ENCODE assay signal across 29 cellular contexts in genomic region chr4:48772568-48772967, GRCh38. TPM values are rescaled to one million over a fixed set of nuclear protein-coding genes. Genes with fewer than 3 reads are reported as not detected.
A peak's percentile ranks its signal among the peaks of the same experiment; 100 is the strongest.
DNase-seq lines count a peak whose midpoint lies in the region; ATAC-seq, FAIRE-seq and TF ChIP-seq lines count a peak whose summit lies in the region.
"Had no signal": no experiment of that assay in that cellular context is flagged by ENCODE, and none has a peak within 500 bp of the region (broad histone marks: within the 10 kb centered on the region; RNA-seq: fewer than 3 reads in every experiment).

No MANE protein-coding gene starts in this region.

- no peaks in the 10 kb centered on the region for H3F3A ChIP-seq in Loucy (ENCODE audit: low read depth)

- no peak overlapping the region for H2AFZ ChIP-seq in Loucy (ENCODE audit: low read length)
- H2AFZ ChIP-seq in astrocyte (ENCODE audit: low read depth, low read length) = no peak overlapping the region

- no peak overlapping the region for H3K9ac ChIP-seq in Loucy (ENCODE audit: low read depth, low read length, poor library complexity, severe bottlenecking)
- no peak overlapping the region for H3K9ac ChIP-seq in astrocyte (ENCODE audit: low read length)

- intact Hi-C loops in CD4-positive, alpha-beta T cell (cut with DNase I, micrococcal nuclease) = loop anchor here in 1 of 2 experiments (10.0 kb wide), 1 partner anchor 48 kb away; no protein-coding TSS in a partner anchor
- intact Hi-C loops in pancreas (cut with DNase I) = no loop called here

- no peaks in the 10 kb centered on the region for H3K27me3 Mint-ChIP-seq in CD4-positive, alpha-beta T cell
- no peaks in the 10 kb centered on the region for H3K27me3 Mint-ChIP-seq in astrocyte (ENCODE audit: low read depth, unreplicated experiment)
- H3K27me3 Mint-ChIP-seq: progenitor cell of endocrine pancreas had no signal

- peak; percentile 39 for FAIRE-seq in astrocyte (lab: Jason Lieb, UNC)
- FAIRE-seq in pancreas (lab: Jason Lieb, UNC) = peak; percentile 26
- FAIRE-seq: bronchial epithelial cell, GM12878, HTR-8/SVneo, K562 had no signal

- no peak overlapping the region for H3K27ac ChIP-seq in CD4-positive, alpha-beta T cell (ENCODE audit: low read depth, low read length)
- H3K27ac ChIP-seq in astrocyte (ENCODE audit: low read depth, low read length) = no peak overlapping the region
- no peak overlapping the region for H3K27ac ChIP-seq in pancreas
- H3K27ac ChIP-seq: WERI-Rb-1 had no signal

- no peak for ATAC-seq in CD4-positive, alpha-beta T cell (ENCODE audit: poor library complexity)
- ATAC-seq in pancreas (no peak), HG03175 (IDR thresholded peaks at IDR 0.05; ENCODE audit: unreplicated experiment) (no peak)
- ATAC-seq: K562, sciatic nerve had no signal

- H3K27me3 ChIP-seq in CD4-positive, alpha-beta T cell (ENCODE audit: control insufficient read depth, insufficient read depth, low read length) = no peaks in the 10 kb centered on the region
- H3K27me3 ChIP-seq in Loucy (ENCODE audit: insufficient read depth, low read length, poor library complexity, severe bottlenecking) = no peaks in the 10 kb centered on the region
- H3K27me3 ChIP-seq in astrocyte (ENCODE audit: insufficient read depth, low read length) = no peaks in the 10 kb centered on the region
- H3K27me3 ChIP-seq in pancreas = no peaks in the 10 kb centered on the region
- H3K27me3 ChIP-seq: tibial nerve had no signal

- POLR2A ChIA-PET in CD4-positive, alpha-beta T cell (lab: Charles Lee) = no interaction called here

- peak overlapping the region; percentile 64 for H3K27ac Mint-ChIP-seq in CD4-positive, alpha-beta T cell
- H3K27ac Mint-ChIP-seq in astrocyte (ENCODE audit: unreplicated experiment) = no peak overlapping the region
- H3K27ac Mint-ChIP-seq: activated T-helper 2 cell treated with anti-CD3 and anti-CD28 coated beads, Interferon-gamma antibody, Interleukin-2, Interleukin-4, amounts not matched to agents 10 μg/mL and 5 μg/mL and 100 μg/mL, durations not matched to agents 14 hours and 24 hours and 36 hours; progenitor cell of endocrine pancreas had no signal

- H3K36me3 Mint-ChIP-seq in CD4-positive, alpha-beta T cell (ENCODE audit: low read depth) = peaks cover 25% of the 10 kb centered on the region
- no peaks in the 10 kb centered on the region for H3K36me3 Mint-ChIP-seq in astrocyte (ENCODE audit: low read depth, unreplicated experiment)

- no peaks in the 10 kb centered on the region for H3K9me3 ChIP-seq in CD4-positive, alpha-beta T cell (ENCODE audit: control insufficient read depth, low read length)
- H3K9me3 ChIP-seq in Loucy (ENCODE audit: insufficient read depth, low read depth, low read length) (no peaks in the 10 kb centered on the region), astrocyte (ENCODE audit: insufficient read depth, low read depth, low read length) (no peaks in the 10 kb centered on the region), pancreas (no peaks in the 10 kb centered on the region)
- H3K9me3 ChIP-seq: tibial nerve had no signal

- H3K4me2 ChIP-seq in Loucy (ENCODE audit: low read depth, low read length, poor library complexity, severe bottlenecking) = peak overlapping the region; percentile 90
- H3K4me2 ChIP-seq in astrocyte (ENCODE audit: low read length) = no peak overlapping the region

- peak overlapping the region; percentile 38 for H3K4me3 Mint-ChIP-seq in CD4-positive, alpha-beta T cell
- no peak overlapping the region for H3K4me3 Mint-ChIP-seq in astrocyte (ENCODE audit: unreplicated experiment)

- H4K20me1 ChIP-seq in Loucy (ENCODE audit: insufficient read depth, low read length, poor library complexity, severe bottlenecking) (peaks cover 93% of the 10 kb centered on the region), astrocyte (ENCODE audit: insufficient read depth, low read length) (peaks cover 71% of the 10 kb centered on the region)

- CTCF ChIA-PET in CD4-positive, alpha-beta T cell (lab: Charles Lee) = no interaction called here

- no peak for DNase-seq in CD4-positive, alpha-beta T cell
- no peak for DNase-seq in astrocyte (ENCODE audit: low read depth)
- no peak for DNase-seq in pancreas
- no peak for DNase-seq in NCI-H1436 (lab: John Stamatoyannopoulos, UW)
- DNase-seq in NCI-H1092 treated with DMSO at 0.1 percent for 48 hours (lab: John Stamatoyannopoulos, UW) = no peak
- DNase-seq: activated CD4-positive, alpha-beta T cell treated with anti-CD3 and anti-CD28 coated beads for 48 hours; activated naive CD4-positive, alpha-beta T cell treated with anti-CD3 and anti-CD28 coated beads, Interleukin-2, amount 50 U/mL, for 16 hours; anterior cingulate cortex; C1 segment of cervical spinal cord; H7; NCI-H1417; NCI-H2081; NCI-H446; NCI-H748 treated with DMSO at 0.1 percent for 48 hours; SIG-M5; stimulated activated CD4-positive, alpha-beta T cell treated with anti-CD3 and anti-CD28 coated beads, Interleukin-12 subunit alpha, Interleukin-12 subunit beta, amount 100 ng/mL, for 4 hours; stimulated activated CD4-positive, alpha-beta T cell treated with anti-CD3 and anti-CD28 coated beads, Interleukin-4, amount 100 ng/mL, for 1 hour; T1000; WERI-Rb-1 had no signal

- TF ChIP-seq CTCF in CD4-positive, alpha-beta T cell (IDR thresholded peaks at IDR 0.05) = no peak
- TF ChIP-seq CTCF in Loucy (conservative IDR thresholded peaks at IDR 0.05; ENCODE audit: low read length) = no peak
- TF ChIP-seq CTCF in astrocyte (IDR thresholded peaks at IDR 0.05; ENCODE audit: insufficient read depth, low read depth, low read length) = no peak
- TF ChIP-seq CTCF in pancreas (IDR thresholded peaks at IDR 0.05) = no peak

- no peaks in the 10 kb centered on the region for H3K9me2 ChIP-seq in Loucy (replicated peaks; ENCODE audit: low read depth, low read length)

- peak overlapping the region; percentile 95 for H3K4me3 ChIP-seq in Loucy (ENCODE audit: low read length, poor library complexity, severe bottlenecking)
- H3K4me3 ChIP-seq in astrocyte (ENCODE audit: insufficient read depth, low read depth, low read length) = no peak overlapping the region
- no peak overlapping the region for H3K4me3 ChIP-seq in pancreas
- H3K4me3 ChIP-seq: GM12878, K562, tibial nerve had no signal

- 67 to 72% methylated on average over 4 of the region's 4 CpGs for WGBS in pancreas, 2 donors

- H3K9me3 Mint-ChIP-seq in CD4-positive, alpha-beta T cell = no peaks in the 10 kb centered on the region
- H3K9me3 Mint-ChIP-seq in astrocyte (ENCODE audit: unreplicated experiment) = no peaks in the 10 kb centered on the region
- H3K9me3 Mint-ChIP-seq: activated T-helper 2 cell treated with anti-CD3 and anti-CD28 coated beads, Interferon-gamma antibody, Interleukin-2, Interleukin-4, amounts not matched to agents 10 μg/mL and 5 μg/mL and 100 μg/mL, durations not matched to agents 14 hours and 24 hours and 36 hours had no signal

- H3K36me3 ChIP-seq in Loucy (ENCODE audit: insufficient read depth, low read length) = peaks cover under 1% of the 10 kb centered on the region; the same call in 1 of the 2 replicates
- H3K36me3 ChIP-seq in astrocyte (ENCODE audit: insufficient read depth, low read length) = no peaks in the 10 kb centered on the region
- no peaks in the 10 kb centered on the region for H3K36me3 ChIP-seq in pancreas
- H3K36me3 ChIP-seq: tibial nerve had no signal

- H3K4me1 Mint-ChIP-seq in CD4-positive, alpha-beta T cell (ENCODE audit: low read depth) = peaks cover 93% of the 10 kb centered on the region
- peaks cover 26% of the 10 kb centered on the region for H3K4me1 Mint-ChIP-seq in astrocyte (ENCODE audit: low read depth, unreplicated experiment)

- H3K4me1 ChIP-seq in Loucy (ENCODE audit: insufficient read depth, low read length, poor library complexity, severe bottlenecking) (peaks cover 57% of the 10 kb centered on the region), astrocyte (ENCODE audit: insufficient read depth, low read length) (no peaks in the 10 kb centered on the region), pancreas (peaks cover 5 to 26% (median 19%) of the 10 kb centered on the region in 3 donors)

- peaks cover 99% of the 10 kb centered on the region for H3K79me2 ChIP-seq in Loucy (ENCODE audit: insufficient read depth, low read length)
- H3K79me2 ChIP-seq in astrocyte (ENCODE audit: insufficient read depth, low read length) = peaks cover 99% of the 10 kb centered on the region

RNA-seq across cellular contexts. Expression of gene FRYL, which starts 7.5 kb away (rescaled TPM):
- total RNA-seq in CD4-positive, alpha-beta T cell = 10 to 100 TPM; 86.1 to 87.7 TPM
- 70.0 and 72.0 TPM in 2 replicates for total RNA-seq in astrocyte
- total RNA-seq in pancreas = 10 to 100 TPM; 18.1 to 38.7 (median 21.9) TPM
- 10 to 100 TPM in 1 of 2 donors, 1 to 10 TPM in 1; 9.1 to 17.2 TPM for polyA plus RNA-seq in pancreas

RNA-seq across cellular contexts. Expression of gene OCIAD1, which starts 58.3 kb away (rescaled TPM):
- 10 to 100 TPM; 85.7 to 89.9 TPM for total RNA-seq in CD4-positive, alpha-beta T cell
- total RNA-seq in astrocyte (144 and 146 TPM in 2 replicates), pancreas (10 to 100 TPM; 50.9 to 66.5 (median 59.2) TPM)
- polyA plus RNA-seq in pancreas = 100 to 1,000 TPM in 1 of 2 donors, 10 to 100 TPM in 1; 54.9 to 113 TPM
